ENCODE assay signal across 20 cellular contexts in genomic region chr17:77258638-77259037, GRCh38.
"Had no signal": no experiment of that assay in that cellular context is flagged by ENCODE, and none has a peak within 500 bp of the region (broad histone marks: within the 10 kb centered on the region; RNA-seq: fewer than 3 reads in every experiment).

No MANE protein-coding gene starts in this region.

- H3K27me3 ChIP-seq: sigmoid colon had no signal

- H3K36me3 ChIP-seq: heart right ventricle, sigmoid colon had no signal

- H3K27ac Mint-ChIP-seq: nephron had no signal

- H3K4me3 ChIP-seq: heart right ventricle, sigmoid colon, skin epidermis had no signal

- DNase-seq: cerebellar nuclear complex; dermis blood vessel endothelial cell; foreskin melanocyte; heart right ventricle; hypothalamus; islet precursor cell; mammary epithelial cell; midbrain; naive B cell; posterior cingulate gyrus; sigmoid colon; stimulated activated CD4-positive, alpha-beta T cell treated with anti-CD3 and anti-CD28 coated beads, Interleukin-2, amount 100 ng/mL, for 24 hours; stimulated activated CD4-positive, alpha-beta T cell treated with anti-CD3 and anti-CD28 coated beads, Interleukin-4, amount 100 ng/mL, for 4 hours; stimulated activated naive CD4-positive, alpha-beta T cell; trophoblast cell had no signal

- H3K4me3 Mint-ChIP-seq: naive B cell, nephron had no signal

- FAIRE-seq: colon, endothelial cell of umbilical vein had no signal

- H3K36me3 Mint-ChIP-seq: naive B cell had no signal

- H3K27ac ChIP-seq: heart right ventricle, sigmoid colon, skin epidermis had no signal

- H3K9me3 ChIP-seq: heart right ventricle, sigmoid colon had no signal

- H3K9me3 Mint-ChIP-seq: naive B cell, nephron had no signal

- ATAC-seq: heart right ventricle, left lobe of liver had no signal
